Comparison of ENCODE assay signal across 12 cellular contexts in the genomic region with DNA sequence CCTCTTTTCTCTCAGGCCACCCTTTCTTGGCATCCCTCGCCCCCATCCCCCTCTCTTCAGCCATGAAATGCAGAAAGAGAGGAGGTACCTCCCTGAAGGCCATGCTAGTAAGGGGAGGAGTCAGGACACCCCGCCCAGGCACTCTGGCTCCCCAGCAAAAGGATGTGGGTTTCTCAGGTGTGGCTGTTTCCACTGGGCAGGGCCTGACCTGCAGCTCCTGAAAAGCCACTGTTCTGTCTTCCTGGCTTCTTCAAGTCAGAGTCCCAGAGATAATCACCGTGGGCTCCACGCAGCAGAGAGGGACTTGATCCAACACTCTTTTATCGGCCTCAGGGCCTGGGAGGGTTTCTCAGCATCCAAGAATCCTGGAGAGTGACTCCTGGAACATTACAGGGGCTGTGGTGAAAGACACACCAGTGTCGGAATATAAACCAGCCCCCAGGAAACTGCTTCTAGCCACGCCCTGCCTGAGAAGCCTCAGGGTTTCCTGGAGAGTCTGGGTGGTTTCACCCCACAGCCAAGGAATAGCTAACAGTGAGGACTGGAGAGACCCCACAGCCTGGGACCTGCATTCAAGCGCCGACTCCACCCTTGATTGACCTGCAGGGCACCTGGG. TPM values are rescaled to one million over a fixed set of nuclear protein-coding genes. Genes with fewer than 3 reads are reported as not detected.
DNase-seq lines count a peak whose midpoint lies in the region; ATAC-seq, FAIRE-seq and TF ChIP-seq lines count a peak whose summit lies in the region.
"Had no signal": no experiment of that assay in that cellular context is flagged by ENCODE, and none has a peak within 500 bp of the region (broad histone marks: within the 10 kb centered on the region; RNA-seq: fewer than 3 reads in every experiment).

No MANE protein-coding gene starts in this region.

- TF ChIP-seq POLR2A in HCT116 (IDR thresholded peaks at IDR 0.05; ENCODE audit: borderline replicate concordance, extremely low read depth, insufficient read depth, insufficient read length) (no peak), tibial nerve (IDR thresholded peaks at IDR 0.05) (no peak)

- H4K20me1 ChIP-seq in HCT116 (ENCODE audit: insufficient read depth), result no peaks in the 10 kb centered on the region

- TF ChIP-seq CTCF in HCT116 (IDR thresholded peaks at IDR 0.05 in 2 of 3, conservative IDR thresholded peaks at IDR 0.05 in 1 of 3; ENCODE audit: borderline replicate concordance in 1 of 3, insufficient read depth in 1 of 3, low read depth in 2 of 3, low read length in 2 of 3) (no peak), bronchial epithelial cell (IDR thresholded peaks at IDR 0.05; ENCODE audit: insufficient read depth, low read length, severe bottlenecking) (no peak), tibial nerve (IDR thresholded peaks at IDR 0.05) (no peak), psoas muscle (IDR thresholded peaks at IDR 0.05) (no peak)

- no TSS peak for BruUV-seq in HCT116 (replicated peaks; lab: Mats Ljungman, UMichigan)

- H3K4me1 ChIP-seq in HCT116 (ENCODE audit: control insufficient read depth in 1 of 2, insufficient read depth in 2 of 2, low read length in 2 of 2), result peaks cover 14 to 24% of the 10 kb centered on the region in 2 experiments
- H3K4me1 ChIP-seq in tibial nerve, result no peaks in the 10 kb centered on the region
- no peaks in the 10 kb centered on the region for H3K4me1 ChIP-seq in psoas muscle
- H3K4me1 ChIP-seq: SJSA1 had no signal

- RAD21 ChIA-PET in HCT116 (lab: Charles Lee; ENCODE audit: low non-redundant PET in 1 of 2, low total read pairs in 2 of 2, uncharacterized antibody in 2 of 2, unreplicated experiment in 2 of 2), result no interaction called here

- FAIRE-seq in bronchial epithelial cell (lab: Jason Lieb, UNC), result peak; percentile 36

- intact Hi-C loops in HCT116 (cut with micrococcal nuclease), result no loop called here
- intact Hi-C loops in psoas muscle (cut with DNase I), result no loop called here

- CTCF ChIA-PET in HCT116 (lab: Charles Lee), result no interaction called here

- H2AFZ ChIP-seq in HCT116 (ENCODE audit: low read depth, low read length, poor library complexity, severe bottlenecking), result no peak overlapping the region

- H3K27ac ChIP-seq in HCT116 (ENCODE audit: low read depth, low read length) (no peak overlapping the region), tibial nerve (no peak overlapping the region), psoas muscle (no peak overlapping the region)
- H3K27ac ChIP-seq: SJSA1 had no signal

- H3K79me2 ChIP-seq in HCT116 (ENCODE audit: insufficient read depth, low read length), result no peaks in the 10 kb centered on the region

- H3K36me3 ChIP-seq in HCT116 (ENCODE audit: control insufficient read depth in 1 of 2, insufficient read depth in 2 of 2, low read length in 2 of 2), result no peaks in the 10 kb centered on the region
- H3K36me3 ChIP-seq in bronchial epithelial cell (ENCODE audit: control insufficient read depth, insufficient read depth, low read length), result no peaks in the 10 kb centered on the region
- no peaks in the 10 kb centered on the region for H3K36me3 ChIP-seq in tibial nerve
- no peaks in the 10 kb centered on the region for H3K36me3 ChIP-seq in psoas muscle (ENCODE audit: insufficient read depth in 1 of 2, low read depth in 1 of 2)
- H3K36me3 ChIP-seq: heart right ventricle, SJSA1 had no signal

- ATAC-seq in HCT116, result peak; percentile 89
- no peak for ATAC-seq in GM21619 (IDR thresholded peaks at IDR 0.05; ENCODE audit: unreplicated experiment)
- no peak for ATAC-seq in GM18858 (IDR thresholded peaks at IDR 0.05; ENCODE audit: unreplicated experiment)
- no peak for ATAC-seq in psoas muscle

- H3K9me3 ChIP-seq in HCT116 (ENCODE audit: control insufficient read depth in 1 of 2, insufficient read depth in 1 of 2, low read depth in 1 of 2, low read length in 2 of 2) (no peaks in the 10 kb centered on the region), tibial nerve (no peaks in the 10 kb centered on the region), psoas muscle (no peaks in the 10 kb centered on the region)
- H3K9me3 ChIP-seq: heart right ventricle, SJSA1 had no signal

- peak overlapping the region; percentile 63 for H3K4me2 ChIP-seq in HCT116 (ENCODE audit: low read length)

- POLR2A ChIA-PET in HCT116 (lab: Charles Lee), result no interaction called here

- DNase-seq in HCT116 (ENCODE audit: low read depth, low spot score), result no peak
- peak; percentile 60 for DNase-seq in activated CD4-positive, alpha-beta T cell treated with anti-CD3 and anti-CD28 coated beads for 48 hours
- DNase-seq in bronchial epithelial cell (ENCODE audit: low read depth), result peak; percentile 64
- DNase-seq in stimulated activated CD4-positive, alpha-beta T cell treated with anti-CD3 and anti-CD28 coated beads, Interleukin-4, amount 100 ng/mL, for 24 hours, result peak; percentile 33
- no peak for DNase-seq in tibial nerve (ENCODE audit: low spot score in 2 of 2)
- DNase-seq in psoas muscle, result no peak
- DNase-seq: DMS53, heart right ventricle, NCI-H1417 treated with DMSO at 0.1 percent for 48 hours had no signal

- no peaks in the 10 kb centered on the region for H3K9me2 ChIP-seq in HCT116 (ENCODE audit: insufficient read depth)

- no peaks in the 10 kb centered on the region for H3K27me3 ChIP-seq in HCT116 (ENCODE audit: insufficient read depth, low read length)
- no peaks in the 10 kb centered on the region for H3K27me3 ChIP-seq in bronchial epithelial cell (ENCODE audit: control insufficient read depth, insufficient read depth, low read length)
- H3K27me3 ChIP-seq in tibial nerve, result no peaks in the 10 kb centered on the region
- H3K27me3 ChIP-seq in psoas muscle (ENCODE audit: insufficient read depth in 3 of 3, low read length in 2 of 3), result no peaks in the 10 kb centered on the region
- H3K27me3 ChIP-seq: heart right ventricle had no signal

- no peak for TF ChIP-seq EP300 in tibial nerve (IDR thresholded peaks at IDR 0.05)

- H3K9ac ChIP-seq in HCT116 (ENCODE audit: low read length), result no peak overlapping the region

- WGBS in tibial nerve, 2 donors, result 75 to 83% methylated on average over 9 of the region's 9 CpGs
- WGBS in psoas muscle, 3 donors, result 82 to 87% (median 86%) methylated on average over 8 to 9 of the region's 9 CpGs

- H3K4me3 ChIP-seq in HCT116 (replicated peaks in 1 of 2; ENCODE audit: low read depth in 1 of 2, low read length in 2 of 2), result peak overlapping the region in 1 of 2 experiments; percentile 12; a peak in 1 of 4 replicates
- no peak overlapping the region for H3K4me3 ChIP-seq in bronchial epithelial cell (ENCODE audit: low read depth, low read length)
- no peak overlapping the region for H3K4me3 ChIP-seq in tibial nerve
- H3K4me3 ChIP-seq in psoas muscle, result no peak overlapping the region
- H3K4me3 ChIP-seq: heart right ventricle, SJSA1 had no signal

- TF ChIP-seq RAD21 in HCT116 (IDR thresholded peaks at IDR 0.05; ENCODE audit: low read depth), result no peak

TF ChIP-seq in HCT116, 20 proteins besides CTCF, POLR2A, EP300 and RAD21:
- TF ChIP-seq, protein P1, sequence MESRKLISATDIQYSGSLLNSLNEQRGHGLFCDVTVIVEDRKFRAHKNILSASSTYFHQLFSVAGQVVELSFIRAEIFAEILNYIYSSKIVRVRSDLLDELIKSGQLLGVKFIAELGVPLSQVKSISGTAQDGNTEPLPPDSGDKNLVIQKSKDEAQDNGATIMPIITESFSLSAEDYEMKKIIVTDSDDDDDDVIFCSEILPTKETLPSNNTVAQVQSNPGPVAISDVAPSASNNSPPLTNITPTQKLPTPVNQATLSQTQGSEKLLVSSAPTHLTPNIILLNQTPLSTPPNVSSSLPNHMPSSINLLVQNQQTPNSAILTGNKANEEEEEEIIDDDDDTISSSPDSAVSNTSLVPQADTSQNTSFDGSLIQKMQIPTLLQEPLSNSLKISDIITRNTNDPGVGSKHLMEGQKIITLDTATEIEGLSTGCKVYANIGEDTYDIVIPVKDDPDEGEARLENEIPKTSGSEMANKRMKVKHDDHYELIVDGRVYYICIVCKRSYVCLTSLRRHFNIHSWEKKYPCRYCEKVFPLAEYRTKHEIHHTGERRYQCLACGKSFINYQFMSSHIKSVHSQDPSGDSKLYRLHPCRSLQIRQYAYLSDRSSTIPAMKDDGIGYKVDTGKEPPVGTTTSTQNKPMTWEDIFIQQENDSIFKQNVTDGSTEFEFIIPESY (IDR thresholded peaks at IDR 0.05; ENCODE audit: extremely low read depth, insufficient replicate concordance, low read length), result no peak
- TF ChIP-seq SP1 (IDR thresholded peaks at IDR 0.05; ENCODE audit: low read depth) (peak; percentile 16; the same call in 1 of the 2 replicates), CBX3 (IDR thresholded peaks at IDR 0.05; ENCODE audit: low read depth) (no peak)

RNA-seq across cellular contexts. Expression of a gene that starts 45.7 kb away (rescaled TPM):
- 18.3 TPM for total RNA-seq in HCT116 (2021; ENCODE audit: unreplicated experiment)
- 11.6 and 16.8 TPM in 2 replicates for polyA plus RNA-seq in HCT116 (2012)
- total RNA-seq in bronchial epithelial cell, result not detected in 2 replicates
- 10 to 100 TPM in 1 of 4 donors, 1 to 10 TPM in 3; 6.7 to 13.1 (median 7.9) TPM for total RNA-seq in tibial nerve
- 10 to 100 TPM in 1 of 4 donors, 1 to 10 TPM in 3; 8.0 to 21.7 (median 9.2) TPM for total RNA-seq in psoas muscle
- polyA plus RNA-seq in psoas muscle, result 1 to 10 TPM; 5.2 to 5.8 (median 5.3) TPM

Comparison
In these comparisons a context has a peak if more than half of its experiments do, and no peak if none do; other contexts are left out.
1. DNase-seq: peak in activated CD4-positive, alpha-beta T cell treated with anti-CD3 and anti-CD28 coated beads for 48 hours (single experiment), bronchial epithelial cell (single experiment) and stimulated activated CD4-positive, alpha-beta T cell treated with anti-CD3 and anti-CD28 coated beads, Interleukin-4, amount 100 ng/mL, for 24 hours (single experiment); none in HCT116 (single experiment), tibial nerve (0 of 2) and psoas muscle (0 of 2).